In the genomic region with DNA sequence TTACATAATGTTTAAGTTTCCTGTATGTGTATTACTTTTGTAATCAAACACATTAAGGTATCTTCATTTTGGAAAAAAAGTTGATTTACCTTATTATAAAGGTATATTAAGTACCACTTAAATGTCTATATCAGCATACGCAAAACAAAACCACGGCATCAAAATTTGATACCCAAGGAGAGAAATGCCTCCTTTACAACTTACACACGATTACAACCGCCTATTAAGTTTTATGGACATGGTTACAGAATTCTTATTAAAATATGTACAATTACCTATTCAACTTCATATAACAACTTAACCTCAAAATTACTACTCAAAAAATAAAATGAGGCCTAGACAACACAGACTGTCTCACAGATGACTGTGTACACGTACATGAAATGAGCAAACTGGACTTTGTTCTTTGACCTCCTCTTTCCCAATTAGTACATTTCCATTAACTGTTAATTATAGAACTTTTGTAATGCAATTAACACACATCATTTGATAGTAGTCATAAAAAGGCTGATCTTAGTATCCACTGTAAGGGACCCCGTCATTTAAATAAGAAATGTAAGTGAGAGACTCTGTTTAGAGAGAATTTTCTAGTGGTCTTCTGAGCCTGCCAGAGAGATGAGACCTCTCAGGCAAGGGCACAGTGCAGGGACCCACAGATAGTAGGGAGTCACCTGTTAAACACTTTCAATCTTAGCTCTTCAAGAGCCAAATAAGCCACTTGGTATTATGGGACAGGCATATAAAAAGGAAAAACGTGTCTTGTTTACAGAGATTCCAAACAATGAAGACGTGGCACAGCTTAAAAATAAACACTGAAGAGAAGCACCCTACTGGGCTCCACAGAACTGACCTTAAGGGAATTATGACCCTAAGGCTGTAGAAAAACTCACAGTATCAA, we compare ENCODE assay signal across 10 cellular contexts. TPM values are rescaled to one million over a fixed set of nuclear protein-coding genes. Genes with fewer than 3 reads are reported as not detected.
DNase-seq lines count a peak whose midpoint lies in the region; ATAC-seq and TF ChIP-seq lines count a peak whose summit lies in the region.
"Had no signal": no experiment of that assay in that cellular context is flagged by ENCODE, and none has a peak within 500 bp of the region (broad histone marks: within the 10 kb centered on the region; RNA-seq: fewer than 3 reads in every experiment).

No MANE protein-coding gene starts in this region.

- H4K8ac ChIP-seq in neuronal stem cell (ENCODE audit: low read depth, low read length) = no peak overlapping the region

- H3K4me3 Mint-ChIP-seq in dendritic cell treated with granulocyte-macrophage colony-stimulating factor and Interleukin-4, amounts not matched to agents 40 ng/mL and 50 ng/mL, for 4 days = peak overlapping the region; percentile 90
- H3K4me3 Mint-ChIP-seq in naive thymus-derived CD8-positive, alpha-beta T cell = peak overlapping the region; percentile 88 to 96 (median 94)

- peaks cover 2% of the 10 kb centered on the region for H3K79me1 ChIP-seq in neuronal stem cell (ENCODE audit: low read depth, low read length)

- no peak overlapping the region for H2AFZ ChIP-seq in neuronal stem cell (ENCODE audit: low read length)

- POLR2A ChIA-PET in naive thymus-derived CD8-positive, alpha-beta T cell (lab: Charles Lee) = interaction anchor here (1.4 to 6.3 kb wide), 3 partner anchors 9 to 130 kb away, joined by 4 to 111 read pairs (median 71); partner anchors contain the start of gene GID8

- no peak overlapping the region for H3K4me2 ChIP-seq in neuronal stem cell (ENCODE audit: insufficient read depth, low read length, poor library complexity, severe bottlenecking)

- H3K18ac ChIP-seq in neuronal stem cell (ENCODE audit: low read length) = no peak overlapping the region

- WGBS in neuronal stem cell (ENCODE audit: extremely low coverage in 2 of 2, insufficient read length in 2 of 2, insufficient replicate concordance in 1 of 2), 2 donors = no CpG with 5 or more reads among the region's 8 CpGs

- H3K4ac ChIP-seq in neuronal stem cell (ENCODE audit: low read length) = no peak overlapping the region

- TF ChIP-seq CTCF in BE2C (IDR thresholded peaks at IDR 0.05; ENCODE audit: low read depth, low read length) (no peak), LNCaP clone FGC (IDR thresholded peaks at IDR 0.05; ENCODE audit: control insufficient read depth, extremely low read depth, insufficient read depth) (no peak)

- intact Hi-C loops in dendritic cell treated with granulocyte-macrophage colony-stimulating factor and Interleukin-4, amounts not matched to agents 40 ng/mL and 50 ng/mL, for 4 days (cut with micrococcal nuclease) = no loop called here

- H2BK120ac ChIP-seq in neuronal stem cell (ENCODE audit: low read depth, low read length) = no peak overlapping the region

- no peak overlapping the region for H2AK5ac ChIP-seq in neuronal stem cell (ENCODE audit: low read depth, low read length)

- H3K36me3 ChIP-seq in BE2C (no peaks in the 10 kb centered on the region), neuronal stem cell (replicated peaks in 1 of 2; ENCODE audit: control insufficient read depth in 2 of 2, insufficient read depth in 2 of 2, low read length in 2 of 2) (peaks cover 0 to 15% of the 10 kb centered on the region in 2 donors)

- H2BK12ac ChIP-seq in neuronal stem cell (ENCODE audit: low read length) = no peak overlapping the region

- no peak for ATAC-seq in naive thymus-derived CD8-positive, alpha-beta T cell
- ATAC-seq in GM18519 (IDR thresholded peaks at IDR 0.05; ENCODE audit: low FRiP score, unreplicated experiment) = no peak
- no peak for ATAC-seq in HG02759 (IDR thresholded peaks at IDR 0.05; ENCODE audit: unreplicated experiment)

- no peak overlapping the region for H3K14ac ChIP-seq in neuronal stem cell (ENCODE audit: low read length)

- H3K27ac ChIP-seq in neuronal stem cell (replicated peaks; ENCODE audit: low read length) = no peak overlapping the region

- H3K9me3 Mint-ChIP-seq in dendritic cell treated with granulocyte-macrophage colony-stimulating factor and Interleukin-4, amounts not matched to agents 40 ng/mL and 50 ng/mL, for 4 days = no peaks in the 10 kb centered on the region
- no peaks in the 10 kb centered on the region for H3K9me3 Mint-ChIP-seq in naive thymus-derived CD8-positive, alpha-beta T cell

- peaks cover 28% of the 10 kb centered on the region for H3K36me3 Mint-ChIP-seq in dendritic cell treated with granulocyte-macrophage colony-stimulating factor and Interleukin-4, amounts not matched to agents 40 ng/mL and 50 ng/mL, for 4 days (ENCODE audit: low read depth)
- no peaks in the 10 kb centered on the region for H3K36me3 Mint-ChIP-seq in naive thymus-derived CD8-positive, alpha-beta T cell

- no peak overlapping the region for H3K27ac Mint-ChIP-seq in dendritic cell treated with granulocyte-macrophage colony-stimulating factor and Interleukin-4, amounts not matched to agents 40 ng/mL and 50 ng/mL, for 4 days
- H3K27ac Mint-ChIP-seq in naive thymus-derived CD8-positive, alpha-beta T cell = peak overlapping the region; percentile 87 to 97 (median 92)

- H3K4me3 ChIP-seq in BE2C (ENCODE audit: low read depth, low read length) (peak overlapping the region; percentile 97), LNCaP clone FGC (ENCODE audit: low read depth, low read length) (peak overlapping the region; percentile 93), neuronal stem cell (ENCODE audit: low read length in 2 of 2) (peak overlapping the region in 1 of 2 donors; percentile 93)

- peaks cover 71% of the 10 kb centered on the region for H3K4me1 Mint-ChIP-seq in dendritic cell treated with granulocyte-macrophage colony-stimulating factor and Interleukin-4, amounts not matched to agents 40 ng/mL and 50 ng/mL, for 4 days (ENCODE audit: low read depth)
- H3K4me1 Mint-ChIP-seq in naive thymus-derived CD8-positive, alpha-beta T cell = peaks cover 45 to 86% (median 81%) of the 10 kb centered on the region in 4 donors

- H3K27me3 Mint-ChIP-seq in dendritic cell treated with granulocyte-macrophage colony-stimulating factor and Interleukin-4, amounts not matched to agents 40 ng/mL and 50 ng/mL, for 4 days = no peaks in the 10 kb centered on the region
- no peaks in the 10 kb centered on the region for H3K27me3 Mint-ChIP-seq in naive thymus-derived CD8-positive, alpha-beta T cell

- H2BK15ac ChIP-seq in neuronal stem cell (ENCODE audit: low read length) = no peak overlapping the region

- H3K9ac ChIP-seq in neuronal stem cell (ENCODE audit: low read depth, low read length, poor library complexity) = no peak overlapping the region

- H3K9me3 ChIP-seq in BE2C (no peaks in the 10 kb centered on the region), neuronal stem cell (replicated peaks in 1 of 2; ENCODE audit: control insufficient read depth in 2 of 2, insufficient read depth in 1 of 2, low read depth in 1 of 2, low read length in 2 of 2) (no peaks in the 10 kb centered on the region)

- H2BK5ac ChIP-seq in neuronal stem cell (ENCODE audit: low read length) = no peak overlapping the region

- H3K4me1 ChIP-seq in BE2C = peaks cover 16% of the 10 kb centered on the region
- peaks cover 14 to 38% of the 10 kb centered on the region in 2 donors for H3K4me1 ChIP-seq in neuronal stem cell (ENCODE audit: control insufficient read depth in 2 of 2, insufficient read depth in 1 of 2, low read depth in 1 of 2, low read length in 2 of 2)

- H3K27me3 ChIP-seq in BE2C = no peaks in the 10 kb centered on the region
- H3K27me3 ChIP-seq in neuronal stem cell (ENCODE audit: control insufficient read depth in 3 of 3, insufficient read depth in 3 of 3, low read depth in 1 of 3, low read length in 3 of 3) = no peaks in the 10 kb centered on the region

- no peak overlapping the region for H3K23ac ChIP-seq in neuronal stem cell (ENCODE audit: low read depth, low read length, poor library complexity)

- no peak overlapping the region for H4K91ac ChIP-seq in neuronal stem cell (ENCODE audit: low read depth, low read length, poor library complexity)

- DNase-seq in BE2C = no peak
- DNase-seq in LNCaP clone FGC (ENCODE audit: low read depth) = peak; percentile 74
- DNase-seq in naive thymus-derived CD8-positive, alpha-beta T cell = no peak
- DNase-seq in NCI-H128 (lab: John Stamatoyannopoulos, UW; ENCODE audit: unreplicated experiment) = no peak
- no peak for DNase-seq in neuronal stem cell (ENCODE audit: low spot score)
- DNase-seq: effector CD8-positive, alpha-beta T cell; NCI-H2171 had no signal

RNA-seq across cellular contexts. Expression of gene DIDO1, which starts 2.4 kb away (rescaled TPM):
- 78.2 TPM for polyA plus RNA-seq in BE2C (2012; ENCODE audit: insufficient read depth, insufficient read length, low read depth)
- 100 to 1,000 TPM; 125 to 132 TPM for total RNA-seq in naive thymus-derived CD8-positive, alpha-beta T cell
- 10 to 100 TPM; 26.8 to 45.8 (median 39.7) TPM for polyA plus RNA-seq in naive thymus-derived CD8-positive, alpha-beta T cell
- polyA plus RNA-seq in neuronal stem cell (2013, experiment 1 of 2) = 50.1 TPM
- polyA plus RNA-seq in neuronal stem cell (2013, experiment 2 of 2) = 49.8 TPM

RNA-seq across cellular contexts. Expression of gene GID8, which starts 14.0 kb away (rescaled TPM):
- polyA plus RNA-seq in BE2C (2012; ENCODE audit: insufficient read depth, insufficient read length, low read depth) = 85.9 TPM
- 10 to 100 TPM; 57.7 to 61.2 TPM for total RNA-seq in naive thymus-derived CD8-positive, alpha-beta T cell
- polyA plus RNA-seq in naive thymus-derived CD8-positive, alpha-beta T cell = 10 to 100 TPM; 20.2 to 24.4 (median 21.1) TPM
- polyA plus RNA-seq in neuronal stem cell (2013, experiment 1 of 2) = 34.3 TPM
- 35.7 TPM for polyA plus RNA-seq in neuronal stem cell (2013, experiment 2 of 2)

RNA-seq across cellular contexts. Expression of gene SLC17A9, which starts 28.6 kb away (rescaled TPM):
- 10.3 TPM for polyA plus RNA-seq in BE2C (2012; ENCODE audit: insufficient read depth, insufficient read length, low read depth)
- 10 to 100 TPM; 11.3 TPM for total RNA-seq in naive thymus-derived CD8-positive, alpha-beta T cell
- polyA plus RNA-seq in naive thymus-derived CD8-positive, alpha-beta T cell = 1 to 10 TPM; 1.2 to 2.0 (median 1.5) TPM
- polyA plus RNA-seq in neuronal stem cell (2013, experiment 1 of 2) = 1.6 TPM
- polyA plus RNA-seq in neuronal stem cell (2013, experiment 2 of 2) = 1.9 TPM
